Comparison of ENCODE assay signal across 14 cellular contexts in genomic region chr15:99986297-99987118, GRCh38.
A peak's percentile ranks its signal among the peaks of the same experiment; 100 is the strongest.
DNase-seq lines count a peak whose midpoint lies in the region; ATAC-seq and TF ChIP-seq lines count a peak whose summit lies in the region.
"Had no signal": no experiment of that assay in that cellular context is flagged by ENCODE, and none has a peak within 500 bp of the region (broad histone marks: within the 10 kb centered on the region; RNA-seq: fewer than 3 reads in every experiment).

No MANE protein-coding gene starts in this region.

- H3K27ac ChIP-seq in HCT116 (ENCODE audit: low read depth, low read length): no peak overlapping the region
- no peak overlapping the region for H3K27ac ChIP-seq in MM.1S (ENCODE audit: low read length)

- no peak for TF ChIP-seq RAD21 in HCT116 (IDR thresholded peaks at IDR 0.05; ENCODE audit: low read depth)

- H3K9ac ChIP-seq in HCT116 (ENCODE audit: low read length): no peak overlapping the region
- H3K9ac ChIP-seq in MM.1S (ENCODE audit: low read length): no peak overlapping the region

- DNase-seq in HCT116 (ENCODE audit: low read depth, low spot score): no peak
- peak; percentile 57 for DNase-seq in RPMI7951 (ENCODE audit: low read depth)
- peak; percentile 18 to 61 for DNase-seq in erythroblast (lab: John Stamatoyannopoulos, UW)
- DNase-seq in nucleus accumbens (lab: John Stamatoyannopoulos, UW): peak in 35 of 56 donors; percentile 5 to 63 (median 33)
- no peak for DNase-seq in effector CD4-positive, alpha-beta T cell
- no peak for DNase-seq in MM.1S
- no peak for DNase-seq in NCI-H446 (lab: John Stamatoyannopoulos, UW)
- DNase-seq: activated naive CD4-positive, alpha-beta T cell treated with anti-CD3 and anti-CD28 coated beads, Interleukin-2, amount 50 U/mL, for 16 hours; NCI-H1092 treated with DMSO at 0.1 percent for 48 hours; NCI-H446 treated with DMSO at 0.1 percent for 48 hours; RPMI8226; stimulated activated CD4-positive, alpha-beta T cell treated with anti-CD3 and anti-CD28 coated beads, Interleukin-4, amount 100 ng/mL, for 4 hours; stimulated activated naive B cell treated with anti-CD40 and anti-IgM and Interleukin-4, amounts not matched to agents 10 μg/mL and 1 μg/mL and 100 μg/mL, for 72 hours had no signal

- no peaks in the 10 kb centered on the region for H3K9me2 ChIP-seq in HCT116 (ENCODE audit: insufficient read depth)
- H3K9me2 ChIP-seq in MM.1S (replicated peaks; ENCODE audit: insufficient read depth, low read length): no peaks in the 10 kb centered on the region

- no peaks in the 10 kb centered on the region for H3K4me1 ChIP-seq in HCT116 (ENCODE audit: control insufficient read depth in 1 of 2, insufficient read depth in 2 of 2, low read length in 2 of 2)
- H3K4me1 ChIP-seq in MM.1S (ENCODE audit: low read length): no peaks in the 10 kb centered on the region

- H3K9me3 ChIP-seq in HCT116 (ENCODE audit: control insufficient read depth in 1 of 2, insufficient read depth in 1 of 2, low read depth in 1 of 2, low read length in 2 of 2): no peaks in the 10 kb centered on the region
- no peaks in the 10 kb centered on the region for H3K9me3 ChIP-seq in MM.1S (replicated peaks; ENCODE audit: insufficient read depth, low read length)

- no peaks in the 10 kb centered on the region for H3K27me3 ChIP-seq in HCT116 (ENCODE audit: insufficient read depth, low read length)
- H3K27me3 ChIP-seq in MM.1S (replicated peaks; ENCODE audit: insufficient read depth, low read length): no peaks in the 10 kb centered on the region

- BruUV-seq in HCT116 (replicated peaks; lab: Mats Ljungman, UMichigan): no TSS peak

- TF ChIP-seq POLR2A in HCT116 (IDR thresholded peaks at IDR 0.05; ENCODE audit: borderline replicate concordance, extremely low read depth, insufficient read depth, insufficient read length) (no peak), erythroblast (IDR thresholded peaks at IDR 0.05; ENCODE audit: low read length) (no peak)

- ATAC-seq in HCT116: no peak
- no peak for ATAC-seq in SK-N-SH treated with all-trans-retinoic acid at 6 μM for 48 hours
- ATAC-seq: stimulated activated naive B cell treated with anti-CD40 and anti-IgM and Interleukin-4, amounts not matched to agents 10 μg/mL and 1 μg/mL and 100 μg/mL, for 72 hours had no signal

- H3K36me3 ChIP-seq in HCT116 (ENCODE audit: control insufficient read depth in 1 of 2, insufficient read depth in 2 of 2, low read length in 2 of 2): no peaks in the 10 kb centered on the region
- no peaks in the 10 kb centered on the region for H3K36me3 ChIP-seq in MM.1S (replicated peaks; ENCODE audit: insufficient read depth, low read length)

- H3K4me2 ChIP-seq in HCT116 (ENCODE audit: low read length) (no peak overlapping the region), MM.1S (ENCODE audit: low read depth, low read length) (no peak overlapping the region)

- no peaks in the 10 kb centered on the region for H3F3A ChIP-seq in MM.1S (ENCODE audit: insufficient read depth, low read length)

- H2AFZ ChIP-seq in HCT116 (ENCODE audit: low read depth, low read length, poor library complexity, severe bottlenecking) (no peak overlapping the region), MM.1S (ENCODE audit: low read length) (no peak overlapping the region)

- POLR2A ChIA-PET in HCT116 (lab: Charles Lee): no interaction called here

- RAD21 ChIA-PET in HCT116 (lab: Charles Lee; ENCODE audit: low non-redundant PET in 1 of 2, low total read pairs in 2 of 2, uncharacterized antibody in 2 of 2, unreplicated experiment in 2 of 2): no interaction called here

- no peak for TF ChIP-seq CTCF in HCT116 (IDR thresholded peaks at IDR 0.05 in 2 of 3, conservative IDR thresholded peaks at IDR 0.05 in 1 of 3; ENCODE audit: borderline replicate concordance in 1 of 3, insufficient read depth in 1 of 3, low read depth in 2 of 3, low read length in 2 of 3)
- TF ChIP-seq CTCF in MM.1S (IDR thresholded peaks at IDR 0.05; ENCODE audit: low read length): no peak

- CTCF ChIA-PET in HCT116 (lab: Charles Lee): no interaction called here

- H3K79me2 ChIP-seq in HCT116 (ENCODE audit: insufficient read depth, low read length) (no peaks in the 10 kb centered on the region), MM.1S (ENCODE audit: low read length) (no peaks in the 10 kb centered on the region)

- H4K20me1 ChIP-seq in HCT116 (ENCODE audit: insufficient read depth) (no peaks in the 10 kb centered on the region), MM.1S (ENCODE audit: insufficient read depth, low read length) (no peaks in the 10 kb centered on the region)

- intact Hi-C loops in HCT116 (cut with micrococcal nuclease): no loop called here

- no peak overlapping the region for H3K4me3 ChIP-seq in HCT116 (replicated peaks in 1 of 2; ENCODE audit: low read depth in 1 of 2, low read length in 2 of 2)
- no peak overlapping the region for H3K4me3 ChIP-seq in MM.1S (ENCODE audit: low read length)

TF ChIP-seq in HCT116, 20 proteins besides CTCF, POLR2A, EP300 and RAD21:
- TF ChIP-seq POLR2AphosphoS5 (IDR thresholded peaks at IDR 0.05; ENCODE audit: low read depth, low read length) (no peak), CEBPB (IDR thresholded peaks at IDR 0.05; ENCODE audit: low read depth) (0 out of 2 replicates have a peak, but pooled peaks have one; percentile 12)

TF ChIP-seq in SK-N-SH treated with all-trans-retinoic acid at 6 μM for 48 hours, 23 proteins besides CTCF, POLR2A, EP300 and RAD21:
- no peak for TF ChIP-seq ARNTL (CRISPR knock-in tag; IDR thresholded peaks at IDR 0.05; ENCODE audit: borderline replicate concordance, low read depth)
- TF ChIP-seq ZNF8 (CRISPR knock-in tag; IDR thresholded peaks at IDR 0.05): no peak
- no peak for TF ChIP-seq SNAI2 (CRISPR knock-in tag; IDR thresholded peaks at IDR 0.05)
- TF ChIP-seq PPARA (CRISPR knock-in tag; IDR thresholded peaks at IDR 0.05; ENCODE audit: borderline replicate concordance): no peak
- TF ChIP-seq, protein P1, sequence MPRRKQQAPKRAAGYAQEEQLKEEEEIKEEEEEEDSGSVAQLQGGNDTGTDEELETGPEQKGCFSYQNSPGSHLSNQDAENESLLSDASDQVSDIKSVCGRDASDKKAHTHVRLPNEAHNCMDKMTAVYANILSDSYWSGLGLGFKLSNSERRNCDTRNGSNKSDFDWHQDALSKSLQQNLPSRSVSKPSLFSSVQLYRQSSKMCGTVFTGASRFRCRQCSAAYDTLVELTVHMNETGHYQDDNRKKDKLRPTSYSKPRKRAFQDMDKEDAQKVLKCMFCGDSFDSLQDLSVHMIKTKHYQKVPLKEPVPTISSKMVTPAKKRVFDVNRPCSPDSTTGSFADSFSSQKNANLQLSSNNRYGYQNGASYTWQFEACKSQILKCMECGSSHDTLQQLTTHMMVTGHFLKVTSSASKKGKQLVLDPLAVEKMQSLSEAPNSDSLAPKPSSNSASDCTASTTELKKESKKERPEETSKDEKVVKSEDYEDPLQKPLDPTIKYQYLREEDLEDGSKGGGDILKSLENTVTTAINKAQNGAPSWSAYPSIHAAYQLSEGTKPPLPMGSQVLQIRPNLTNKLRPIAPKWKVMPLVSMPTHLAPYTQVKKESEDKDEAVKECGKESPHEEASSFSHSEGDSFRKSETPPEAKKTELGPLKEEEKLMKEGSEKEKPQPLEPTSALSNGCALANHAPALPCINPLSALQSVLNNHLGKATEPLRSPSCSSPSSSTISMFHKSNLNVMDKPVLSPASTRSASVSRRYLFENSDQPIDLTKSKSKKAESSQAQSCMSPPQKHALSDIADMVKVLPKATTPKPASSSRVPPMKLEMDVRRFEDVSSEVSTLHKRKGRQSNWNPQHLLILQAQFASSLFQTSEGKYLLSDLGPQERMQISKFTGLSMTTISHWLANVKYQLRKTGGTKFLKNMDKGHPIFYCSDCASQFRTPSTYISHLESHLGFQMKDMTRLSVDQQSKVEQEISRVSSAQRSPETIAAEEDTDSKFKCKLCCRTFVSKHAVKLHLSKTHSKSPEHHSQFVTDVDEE (CRISPR knock-in tag; IDR thresholded peaks at IDR 0.05): no peak
- no peak for TF ChIP-seq ZNF565 (CRISPR knock-in tag; conservative IDR thresholded peaks at IDR 0.05; ENCODE audit: low read depth)
- no peak for TF ChIP-seq GLIS3 (CRISPR knock-in tag; IDR thresholded peaks at IDR 0.05)
- TF ChIP-seq ESRRG (CRISPR knock-in tag; IDR thresholded peaks at IDR 0.05): no peak

Comparison
In these comparisons a context has a peak if more than half of its experiments do, and no peak if none do; other contexts are left out.
1. DNase-seq: peak in RPMI7951 (single experiment), erythroblast (2 of 2) and nucleus accumbens (35 of 56); none in HCT116 (single experiment), effector CD4-positive, alpha-beta T cell (single experiment), MM.1S (single experiment) and NCI-H446 (0 of 2).